Comparison of ENCODE assay signal across 8 cellular contexts in genomic region chr9:105425817-105426433, GRCh38. TPM values are rescaled to one million over a fixed set of nuclear protein-coding genes. Genes with fewer than 3 reads are reported as not detected.
DNase-seq lines count a peak whose midpoint lies in the region; ATAC-seq and TF ChIP-seq lines count a peak whose summit lies in the region.

No MANE protein-coding gene starts in this region.

- no peaks in the 10 kb centered on the region for H3K4me1 Mint-ChIP-seq in activated naive CD8-positive, alpha-beta T cell treated with anti-CD3 and anti-CD28 coated beads, Interleukin-2, amount 50 U/mL, for 24 hours
- H3K4me1 Mint-ChIP-seq in natural killer cell, result no peaks in the 10 kb centered on the region

- no peaks in the 10 kb centered on the region for H3K9me3 Mint-ChIP-seq in activated naive CD8-positive, alpha-beta T cell treated with anti-CD3 and anti-CD28 coated beads, Interleukin-2, amount 50 U/mL, for 24 hours
- H3K9me3 Mint-ChIP-seq in natural killer cell, result no peaks in the 10 kb centered on the region

- no peaks in the 10 kb centered on the region for H3K9me3 ChIP-seq in OCI-LY3 (ENCODE audit: insufficient read depth, low read length)

- ATAC-seq in HG03095 (IDR thresholded peaks at IDR 0.05; ENCODE audit: unreplicated experiment) (no peak), natural killer cell (no peak)
- no peak for ATAC-seq in activated naive CD8-positive, alpha-beta T cell treated with anti-CD3 and anti-CD28 coated beads, Interleukin-2, amount 50 U/mL, for 24 hours

- H3K9ac ChIP-seq in OCI-LY3 (ENCODE audit: low read length), result no peak overlapping the region

- no peak overlapping the region for H3K27ac ChIP-seq in OCI-LY3 (ENCODE audit: low read length)

- H3K4me1 ChIP-seq in OCI-LY3 (ENCODE audit: low read length), result peaks cover 5% of the 10 kb centered on the region

- no peaks in the 10 kb centered on the region for H3K36me3 ChIP-seq in H7 (replicated peaks; ENCODE audit: control insufficient read depth, insufficient read depth, low read length)
- no peaks in the 10 kb centered on the region for H3K36me3 ChIP-seq in OCI-LY3 (replicated peaks; ENCODE audit: low read depth, low read length)

- H3K79me2 ChIP-seq in OCI-LY3 (ENCODE audit: low read length), result no peaks in the 10 kb centered on the region

- peak overlapping the region; percentile 52; the same call in 1 of the 2 replicates for H2AFZ ChIP-seq in OCI-LY3 (ENCODE audit: low read depth, low read length)

- TF ChIP-seq CTCF in OCI-LY3 (IDR thresholded peaks at IDR 0.05; ENCODE audit: low read depth, low read length) (peak; percentile 72), foreskin fibroblast (IDR thresholded peaks at IDR 0.05; ENCODE audit: low read depth, low read length) (peak; percentile 47), natural killer cell (IDR thresholded peaks at IDR 0.05) (no peak)

- DNase-seq in DMS53 treated with DMSO at 0.1 percent for 48 hours (lab: John Stamatoyannopoulos, UW; ENCODE audit: unreplicated experiment) (peak; percentile 11), H7 (peak; percentile 41), foreskin fibroblast (peak in 1 of 2 donors; percentile 61), posterior cingulate gyrus (no peak), natural killer cell (no peak)
- no peak for DNase-seq in activated naive CD8-positive, alpha-beta T cell treated with anti-CD3 and anti-CD28 coated beads, Interleukin-2, amount 50 U/mL, for 24 hours

- intact Hi-C loops in posterior cingulate gyrus (cut with DNase I), result no loop called here
- intact Hi-C loops in natural killer cell (cut with micrococcal nuclease), result no loop called here

- H3K27me3 Mint-ChIP-seq in activated naive CD8-positive, alpha-beta T cell treated with anti-CD3 and anti-CD28 coated beads, Interleukin-2, amount 50 U/mL, for 24 hours, result no peaks in the 10 kb centered on the region
- peaks cover 0 to 4% of the 10 kb centered on the region in 2 donors for H3K27me3 Mint-ChIP-seq in natural killer cell (ENCODE audit: low read depth in 2 of 2)

- peak overlapping the region; percentile 43 for H3K4me2 ChIP-seq in OCI-LY3 (ENCODE audit: low read length)

- H3K4me3 Mint-ChIP-seq in activated naive CD8-positive, alpha-beta T cell treated with anti-CD3 and anti-CD28 coated beads, Interleukin-2, amount 50 U/mL, for 24 hours, result no peak overlapping the region
- no peak overlapping the region for H3K4me3 Mint-ChIP-seq in natural killer cell

- H3K27me3 ChIP-seq in H7 (ENCODE audit: control insufficient read depth, insufficient read depth, low read length) (no peaks in the 10 kb centered on the region), OCI-LY3 (ENCODE audit: low read depth, low read length) (no peaks in the 10 kb centered on the region)

- H4K20me1 ChIP-seq in OCI-LY3 (ENCODE audit: insufficient read depth, low read length), result no peaks in the 10 kb centered on the region

- H3K4me3 ChIP-seq in H7 (ENCODE audit: insufficient read depth, low read depth, low read length), result no peak overlapping the region
- H3K4me3 ChIP-seq in OCI-LY3 (ENCODE audit: low read length), result peak overlapping the region; percentile 23; the same call in 1 of the 2 replicates
- no peak overlapping the region for H3K4me3 ChIP-seq in foreskin fibroblast (ENCODE audit: low read depth in 1 of 2, low read length in 2 of 2)

- no peak overlapping the region for H3K27ac Mint-ChIP-seq in activated naive CD8-positive, alpha-beta T cell treated with anti-CD3 and anti-CD28 coated beads, Interleukin-2, amount 50 U/mL, for 24 hours
- no peak overlapping the region for H3K27ac Mint-ChIP-seq in natural killer cell

- no peaks in the 10 kb centered on the region for H3K36me3 Mint-ChIP-seq in activated naive CD8-positive, alpha-beta T cell treated with anti-CD3 and anti-CD28 coated beads, Interleukin-2, amount 50 U/mL, for 24 hours (ENCODE audit: low read depth)
- H3K36me3 Mint-ChIP-seq in natural killer cell, result no peaks in the 10 kb centered on the region

RNA-seq across cellular contexts. Expression of gene FSD1L, which starts 21.9 kb away (rescaled TPM):
- 2.3 and 2.5 TPM in 2 replicates for total RNA-seq in H7 (2014; rRNA removed; shearing (Covaris generic))
- total RNA-seq in natural killer cell, result 1 to 10 TPM; 2.0 to 4.2 (median 2.1) TPM

Comparison
In these comparisons a context has a peak if more than half of its experiments do, and no peak if none do; other contexts are left out.
1. DNase-seq: peak in DMS53 treated with DMSO at 0.1 percent for 48 hours (single experiment) and H7 (single experiment); none in posterior cingulate gyrus (0 of 10), activated naive CD8-positive, alpha-beta T cell treated with anti-CD3 and anti-CD28 coated beads, Interleukin-2, amount 50 U/mL, for 24 hours (single experiment) and natural killer cell (single experiment).